ENCODE assay signal across 8 cellular contexts in the genomic region with DNA sequence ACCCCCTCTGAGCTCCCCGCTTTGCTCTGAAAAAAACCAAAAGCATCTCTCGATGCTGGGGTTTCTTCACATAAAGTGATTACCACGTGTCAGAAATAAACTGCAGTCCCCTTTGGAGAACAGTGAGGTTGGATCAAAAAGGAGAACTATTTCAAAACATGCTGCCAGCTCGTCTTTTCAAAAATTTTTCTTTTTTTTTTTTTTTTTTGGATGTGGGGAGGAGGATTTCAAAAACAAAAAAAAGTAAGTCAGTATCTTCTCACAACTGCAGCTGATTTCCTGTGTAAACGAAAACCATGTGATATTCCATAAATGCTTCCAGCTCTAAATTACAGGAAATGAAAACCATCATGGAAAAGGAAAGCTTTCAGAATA.
DNase-seq lines count a peak whose midpoint lies in the region; ATAC-seq, FAIRE-seq and TF ChIP-seq lines count a peak whose summit lies in the region.

No MANE protein-coding gene starts in this region.

- TF ChIP-seq EP300 in HepG2 (IDR thresholded peaks at IDR 0.05; ENCODE audit: low read depth in 2 of 2, low read length in 2 of 2): no peak
- no peak for TF ChIP-seq EP300 in HepG2 (CRISPR knock-in tag; IDR thresholded peaks at IDR 0.05; ENCODE audit: borderline replicate concordance)

- peaks cover 5% of the 10 kb centered on the region; the same call in 1 of the 2 replicates for H4K20me1 ChIP-seq in HepG2 (ENCODE audit: insufficient read depth, low read length)

- BruUV-seq in HepG2 (replicated peaks; lab: Mats Ljungman, UMichigan): no TSS peak

- 0 out of 2 replicates have a peak, but pooled peaks cover 7% of the 10 kb centered on the region for H3K4me1 ChIP-seq in HepG2 (ENCODE audit: insufficient read depth, low read length)

- TF ChIP-seq POLR2A in HepG2 (IDR thresholded peaks at IDR 0.05; ENCODE audit: insufficient read depth in 1 of 2, low read depth in 2 of 2, low read length in 2 of 2): no peak

- no peak overlapping the region for H2AFZ ChIP-seq in HepG2 (ENCODE audit: low read length)

- H3K27ac ChIP-seq in KOPT-K1 (ENCODE audit: low read depth, low read length, poor library complexity, severe bottlenecking): peak overlapping the region; percentile 62
- H3K27ac ChIP-seq in HepG2 (ENCODE audit: extremely low read length, insufficient read depth, low read length): no peak overlapping the region
- H3K27ac ChIP-seq in temporal lobe (ENCODE audit: low read depth, low read length): peak overlapping the region; percentile 96

- in situ Hi-C loops in HepG2 (cut with HindIII; ENCODE audit: extremely low pct_ligation_motif_present, low pct_unique_long_range_greater_than_20kb): loop anchor here (10.0 to 25.0 kb wide), 2 partner anchors 700 to 978 kb away; no protein-coding TSS in a partner anchor

- FAIRE-seq in bronchial epithelial cell (lab: Jason Lieb, UNC) (no peak), HepG2 (lab: Jason Lieb, UNC) (no peak)

- no peaks in the 10 kb centered on the region for H3K27me3 ChIP-seq in bronchial epithelial cell (ENCODE audit: control insufficient read depth, insufficient read depth, low read length)
- H3K27me3 ChIP-seq in HepG2 (ENCODE audit: control insufficient read depth in 1 of 2, insufficient read depth in 2 of 2, low read length in 2 of 2): peaks cover 0 to 59% of the 10 kb centered on the region in 2 experiments; a peak in 4 of 5 replicates

- no peak overlapping the region for H3K9ac ChIP-seq in HepG2 (ENCODE audit: insufficient read depth, low read depth, low read length)

- H3K4me2 ChIP-seq in HepG2 (ENCODE audit: low read depth, low read length): peak overlapping the region; percentile 36; the same call in 1 of the 2 replicates

- H3K36me3 ChIP-seq in KOPT-K1 (ENCODE audit: insufficient read depth, low read length) (no peaks in the 10 kb centered on the region), bronchial epithelial cell (ENCODE audit: control insufficient read depth, insufficient read depth, low read length) (no peaks in the 10 kb centered on the region), HepG2 (replicated peaks in 1 of 2; ENCODE audit: control insufficient read depth in 1 of 2, insufficient read depth in 2 of 2, low read length in 2 of 2) (no peaks in the 10 kb centered on the region)

- no peak for TF ChIP-seq RAD21 in HepG2 (CRISPR knock-in tag; IDR thresholded peaks at IDR 0.05)

- 7% methylated on average over 5 of the region's 5 CpGs for WGBS in HepG2 (ENCODE audit: low lambda C conversion rate)

- H3K79me2 ChIP-seq in HepG2 (ENCODE audit: insufficient read depth, low read length): no peaks in the 10 kb centered on the region

- peak overlapping the region; percentile 1 for H3K4me3 ChIP-seq in AG09309 (ENCODE audit: control insufficient read depth, low read depth, low read length)
- H3K4me3 ChIP-seq in bronchial epithelial cell (ENCODE audit: low read depth, low read length): peak overlapping the region; percentile 48
- H3K4me3 ChIP-seq in HepG2 (replicated peaks in 1 of 3; ENCODE audit: insufficient read depth in 1 of 3, low read depth in 2 of 3, low read length in 3 of 3): peak overlapping the region in 1 of 3 experiments; percentile 33; a peak in 1 of 6 replicates

- intact Hi-C loops in HepG2 (cut with micrococcal nuclease; ENCODE audit: unreplicated experiment): no loop called here

- H3K9me3 ChIP-seq in KOPT-K1 (ENCODE audit: insufficient read depth, low read length, poor library complexity, severe bottlenecking): no peaks in the 10 kb centered on the region
- no peaks in the 10 kb centered on the region for H3K9me3 ChIP-seq in HepG2 (ENCODE audit: low read length)

- no peak for TF ChIP-seq CTCF in AG09309 (IDR thresholded peaks at IDR 0.05; ENCODE audit: control insufficient read depth, insufficient read depth, low read depth, low read length, missing control alignments)
- TF ChIP-seq CTCF in bronchial epithelial cell (IDR thresholded peaks at IDR 0.05; ENCODE audit: insufficient read depth, low read length, severe bottlenecking): no peak
- no peak for TF ChIP-seq CTCF in HepG2 (CRISPR knock-in tag; IDR thresholded peaks at IDR 0.05)

- DNase-seq in AG09309 (ENCODE audit: low read depth) (peak; percentile 57), bronchial epithelial cell (ENCODE audit: low read depth) (no peak), HepG2 (ENCODE audit: low spot score) (no peak), NCI-H774 (lab: John Stamatoyannopoulos, UW) (no peak), T1000 (lab: John Stamatoyannopoulos, UW) (no peak), SKM-1 treated with dmso at 0.1 percent for 144 hours (lab: John Stamatoyannopoulos, UW; ENCODE audit: unreplicated experiment) (no peak)

- CTCF ChIA-PET in HepG2 (lab: Yijun Ruan, JAX; ENCODE audit: low intra/inter-chr PET ratio, low total read pairs): interaction anchor here (1.5 to 2.7 kb wide), 2 partner anchors 707 to 986 kb away, joined by 9 to 13 read pairs; no protein-coding TSS in a partner anchor

- no peak for ATAC-seq in HepG2

- POLR2A ChIA-PET in HepG2 (lab: Yijun Ruan, JAX): no interaction called here

TF ChIP-seq in HepG2, 621 proteins besides CTCF, POLR2A, EP300 and RAD21:
- TF ChIP-seq HIVEP1 (CRISPR knock-in tag; IDR thresholded peaks at IDR 0.05) (no peak), EZH2 (conservative IDR thresholded peaks at IDR 0.05; ENCODE audit: low read depth, low read length) (no peak), TBX2 (CRISPR knock-in tag; IDR thresholded peaks at IDR 0.05; ENCODE audit: borderline replicate concordance) (no peak), DR1 (CRISPR knock-in tag; IDR thresholded peaks at IDR 0.05) (no peak), PCBP1 (IDR thresholded peaks at IDR 0.05; ENCODE audit: borderline replicate concordance, low read depth, low read length) (no peak)
- TF ChIP-seq, protein P1, sequence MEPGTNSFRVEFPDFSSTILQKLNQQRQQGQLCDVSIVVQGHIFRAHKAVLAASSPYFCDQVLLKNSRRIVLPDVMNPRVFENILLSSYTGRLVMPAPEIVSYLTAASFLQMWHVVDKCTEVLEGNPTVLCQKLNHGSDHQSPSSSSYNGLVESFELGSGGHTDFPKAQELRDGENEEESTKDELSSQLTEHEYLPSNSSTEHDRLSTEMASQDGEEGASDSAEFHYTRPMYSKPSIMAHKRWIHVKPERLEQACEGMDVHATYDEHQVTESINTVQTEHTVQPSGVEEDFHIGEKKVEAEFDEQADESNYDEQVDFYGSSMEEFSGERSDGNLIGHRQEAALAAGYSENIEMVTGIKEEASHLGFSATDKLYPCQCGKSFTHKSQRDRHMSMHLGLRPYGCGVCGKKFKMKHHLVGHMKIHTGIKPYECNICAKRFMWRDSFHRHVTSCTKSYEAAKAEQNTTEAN (CRISPR knock-in tag; conservative IDR thresholded peaks at IDR 0.05): no peak
